ENCODE assay signal across 20 cellular contexts in genomic region chr1:5519366-5520135, GRCh38.
DNase-seq lines count a peak whose midpoint lies in the region; ATAC-seq and TF ChIP-seq lines count a peak whose summit lies in the region.
"Had no signal": no experiment of that assay in that cellular context is flagged by ENCODE, and none has a peak within 500 bp of the region (broad histone marks: within the 10 kb centered on the region; RNA-seq: fewer than 3 reads in every experiment).

No MANE protein-coding gene starts in this region.

- BruUV-seq in PC-9 (replicated peaks; lab: Mats Ljungman, UMichigan) = no TSS peak

- H3K9me3 Mint-ChIP-seq in natural killer cell treated with Interleukin-12 subunit alpha and Interleukin-12 subunit beta and Interleukin-15 and Interleukin-18, amount 100 ng/mL, for 72 hours = no peaks in the 10 kb centered on the region
- H3K9me3 Mint-ChIP-seq in natural killer cell (no peaks in the 10 kb centered on the region), type B pancreatic cell (peaks cover 6% of the 10 kb centered on the region)
- H3K9me3 Mint-ChIP-seq: CD8-positive, alpha-beta memory T cell had no signal

- no peak overlapping the region for H3K27ac Mint-ChIP-seq in natural killer cell treated with Interleukin-12 subunit alpha and Interleukin-12 subunit beta and Interleukin-15 and Interleukin-18, amount 100 ng/mL, for 72 hours
- no peak overlapping the region for H3K27ac Mint-ChIP-seq in natural killer cell
- no peak overlapping the region for H3K27ac Mint-ChIP-seq in type B pancreatic cell
- H3K27ac Mint-ChIP-seq: B cell; CD4-positive, CD25-positive, alpha-beta regulatory T cell; GM23338; HFFc6 had no signal

- CTCF ChIA-PET in PC-9 (lab: Charles Lee) = no interaction called here

- ATAC-seq in natural killer cell treated with Interleukin-12 subunit alpha and Interleukin-12 subunit beta and Interleukin-15 and Interleukin-18, amount 100 ng/mL, for 72 hours = no peak
- no peak for ATAC-seq in natural killer cell
- no peak for ATAC-seq in HG03039 (IDR thresholded peaks at IDR 0.05; ENCODE audit: unreplicated experiment)
- ATAC-seq in lower lobe of right lung = no peak
- ATAC-seq: GM12878, GM23338 had no signal

- intact Hi-C loops in natural killer cell (cut with micrococcal nuclease) (loop anchor here (10.0 kb wide), 1 partner anchor 825 kb away; no protein-coding TSS in a partner anchor), PC-9 (cut with micrococcal nuclease; ENCODE audit: unreplicated experiment) (loop anchor here (10.0 kb wide), 1 partner anchor 395 kb away; no protein-coding TSS in a partner anchor), lower lobe of right lung (cut with DNase I) (no loop called here)

- H3K9me2 ChIP-seq in PC-9 (ENCODE audit: insufficient read depth) = no peaks in the 10 kb centered on the region

- H3K4me1 ChIP-seq in PC-9 (replicated peaks; ENCODE audit: insufficient read depth) (no peaks in the 10 kb centered on the region), lower lobe of right lung (no peaks in the 10 kb centered on the region)
- H3K4me1 ChIP-seq: HAP-1 had no signal

- no peaks in the 10 kb centered on the region for H3F3A ChIP-seq in PC-9 (ENCODE audit: insufficient read depth, low read depth)

- H3K4me3 ChIP-seq in PC-9 = no peak overlapping the region
- H3K4me3 ChIP-seq in lower lobe of right lung = no peak overlapping the region
- H3K4me3 ChIP-seq: BLaER1, GM12878, GM23338, HAP-1 had no signal

- POLR2A ChIA-PET in PC-9 (lab: Charles Lee; ENCODE audit: unreplicated experiment) = no interaction called here

- H2AFZ ChIP-seq in PC-9 = no peak overlapping the region
- H2AFZ ChIP-seq: GM23338 had no signal

- no peak overlapping the region for H3K4me3 Mint-ChIP-seq in natural killer cell treated with Interleukin-12 subunit alpha and Interleukin-12 subunit beta and Interleukin-15 and Interleukin-18, amount 100 ng/mL, for 72 hours
- no peak overlapping the region for H3K4me3 Mint-ChIP-seq in natural killer cell
- no peak overlapping the region for H3K4me3 Mint-ChIP-seq in type B pancreatic cell
- H3K4me3 Mint-ChIP-seq: B cell; CD4-positive, CD25-positive, alpha-beta regulatory T cell; CD8-positive, alpha-beta memory T cell; GM23338; HFFc6 had no signal

- no peaks in the 10 kb centered on the region for H3K4me1 Mint-ChIP-seq in natural killer cell treated with Interleukin-12 subunit alpha and Interleukin-12 subunit beta and Interleukin-15 and Interleukin-18, amount 100 ng/mL, for 72 hours (ENCODE audit: low read depth in 2 of 2)
- H3K4me1 Mint-ChIP-seq in natural killer cell (no peaks in the 10 kb centered on the region), type B pancreatic cell (ENCODE audit: unreplicated experiment) (peaks cover under 1% of the 10 kb centered on the region)
- H3K4me1 Mint-ChIP-seq: B cell had no signal

- H3K27ac ChIP-seq in PC-9 (no peak overlapping the region), lower lobe of right lung (no peak overlapping the region)
- H3K27ac ChIP-seq: BLaER1, C4-2B had no signal

- H3K27me3 ChIP-seq in PC-9 (ENCODE audit: insufficient read depth, low read depth) (peaks cover 8% of the 10 kb centered on the region; the same call in 1 of the 2 replicates), lower lobe of right lung (ENCODE audit: low read depth) (peaks cover 6% of the 10 kb centered on the region)
- H3K27me3 ChIP-seq: BLaER1 had no signal

- no peaks in the 10 kb centered on the region for H3K36me3 ChIP-seq in PC-9 (ENCODE audit: low read depth)
- H3K36me3 ChIP-seq in lower lobe of right lung = no peaks in the 10 kb centered on the region
- H3K36me3 ChIP-seq: BLaER1, HAP-1 had no signal

- no peaks in the 10 kb centered on the region for H3K9me3 ChIP-seq in PC-9 (ENCODE audit: insufficient read depth, low read depth)
- no peaks in the 10 kb centered on the region for H3K9me3 ChIP-seq in lower lobe of right lung
- H3K9me3 ChIP-seq: HAP-1 had no signal

- peaks cover 15 to 34% of the 10 kb centered on the region in 2 donors for H3K27me3 Mint-ChIP-seq in natural killer cell treated with Interleukin-12 subunit alpha and Interleukin-12 subunit beta and Interleukin-15 and Interleukin-18, amount 100 ng/mL, for 72 hours
- H3K27me3 Mint-ChIP-seq in natural killer cell (ENCODE audit: low read depth in 2 of 2) (peaks cover 3 to 37% of the 10 kb centered on the region in 2 donors), type B pancreatic cell (peaks cover 12% of the 10 kb centered on the region)

- no peaks in the 10 kb centered on the region for H3K36me3 Mint-ChIP-seq in natural killer cell treated with Interleukin-12 subunit alpha and Interleukin-12 subunit beta and Interleukin-15 and Interleukin-18, amount 100 ng/mL, for 72 hours
- H3K36me3 Mint-ChIP-seq in natural killer cell = no peaks in the 10 kb centered on the region
- no peaks in the 10 kb centered on the region for H3K36me3 Mint-ChIP-seq in type B pancreatic cell
- H3K36me3 Mint-ChIP-seq: CD4-positive, CD25-positive, alpha-beta regulatory T cell; CD8-positive, alpha-beta memory T cell had no signal

- no peaks in the 10 kb centered on the region for H3K79me2 ChIP-seq in PC-9 (ENCODE audit: low read depth)

- TF ChIP-seq CTCF in natural killer cell (IDR thresholded peaks at IDR 0.05) (no peak), type B pancreatic cell (conservative IDR thresholded peaks at IDR 0.05) (no peak), PC-9 (conservative IDR thresholded peaks at IDR 0.05) (no peak), lower lobe of right lung (IDR thresholded peaks at IDR 0.05) (no peak)

- H3K4me2 ChIP-seq in PC-9 = no peak overlapping the region
- H3K4me2 ChIP-seq: BLaER1, GM23338 had no signal

- peak; percentile 28 for DNase-seq in natural killer cell treated with Interleukin-12 subunit alpha and Interleukin-12 subunit beta and Interleukin-15 and Interleukin-18, amount 100 ng/mL, for 72 hours (ENCODE audit: low spot score)
- no peak for DNase-seq in natural killer cell
- peak; percentile 41 for DNase-seq in mesenteric fat pad (ENCODE audit: low spot score)
- peak; percentile 54 for DNase-seq in type B pancreatic cell (ENCODE audit: extremely low spot score, unreplicated experiment)
- no peak for DNase-seq in PC-9
- DNase-seq in lower lobe of right lung = no peak
- DNase-seq: CD4-positive, CD25-positive, alpha-beta regulatory T cell; CD8-positive, alpha-beta memory T cell; DMS 273 treated with DMSO at 0.1 percent for 48 hours; DMS79; EL; GDM1; HFFc6 had no signal

- no peaks in the 10 kb centered on the region for H4K20me1 ChIP-seq in PC-9 (ENCODE audit: insufficient read depth)
- H4K20me1 ChIP-seq: BLaER1 had no signal

Comparison
In these comparisons a context has a peak if more than half of its experiments do, and no peak if none do; other contexts are left out.
1. DNase-seq: peak in natural killer cell treated with Interleukin-12 subunit alpha and Interleukin-12 subunit beta and Interleukin-15 and Interleukin-18, amount 100 ng/mL, for 72 hours (single experiment), mesenteric fat pad (single experiment) and type B pancreatic cell (single experiment); none in natural killer cell (single experiment), PC-9 (0 of 2) and lower lobe of right lung (single experiment).